ENCODE assay signal across 30 cellular contexts in the genomic region with DNA sequence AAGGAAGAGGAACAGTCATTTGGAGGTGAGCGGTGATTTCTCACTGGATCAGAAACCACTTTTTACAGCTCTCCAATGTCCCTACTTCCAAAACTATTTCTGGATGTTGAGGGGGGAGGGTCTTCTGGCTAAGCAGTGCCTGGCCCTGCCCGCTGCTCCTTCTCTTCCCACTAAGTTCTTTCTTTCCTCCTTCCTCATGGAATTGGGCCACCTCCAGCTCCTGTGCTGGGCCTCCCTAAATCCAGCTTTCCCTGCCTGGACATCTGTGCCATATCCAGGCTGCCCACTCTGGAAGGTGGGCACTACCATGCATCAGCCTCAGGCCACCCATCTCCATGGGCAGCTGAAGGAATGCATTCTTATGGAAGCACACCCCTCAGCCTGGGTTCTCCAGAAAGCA. TPM values are rescaled to one million over a fixed set of nuclear protein-coding genes. Genes with fewer than 3 reads are reported as not detected.
"Had no signal": no experiment of that assay in that cellular context is flagged by ENCODE, and none has a peak within 500 bp of the region (broad histone marks: within the 10 kb centered on the region; RNA-seq: fewer than 3 reads in every experiment).

No MANE protein-coding gene starts in this region.

- H3K4me3 Mint-ChIP-seq: dendritic cell treated with granulocyte-macrophage colony-stimulating factor and Interleukin-4, amounts not matched to agents 40 ng/mL and 50 ng/mL, for 4 days; endodermal cell; natural killer cell had no signal

- H3K9ac ChIP-seq: parathyroid adenoma had no signal

- DNase-seq: colonic mucosa; effector CD8-positive, alpha-beta T cell; endodermal cell; gastrocnemius medialis; head of caudate nucleus; kidney; mesenchymal stem cell; natural killer cell; stimulated activated CD4-positive, alpha-beta T cell treated with anti-CD3 and anti-CD28 coated beads, Interleukin-12 subunit alpha, Interleukin-12 subunit beta, amount 100 ng/mL, for 4 hours; stimulated activated CD4-positive, alpha-beta T cell treated with anti-CD3 and anti-CD28 coated beads, Interleukin-1b, Interleukin-23, amount 100 ng/mL, for 48 hours; stimulated activated CD4-positive, alpha-beta T cell treated with anti-CD3 and anti-CD28 coated beads, Interleukin-4, amount 100 ng/mL, for 1 hour; stimulated activated CD8-positive, alpha-beta memory T cell treated with anti-CD3 and anti-CD28 coated beads, Interleukin-4, amount 100 ng/mL, for 48 hours; stimulated activated naive CD8-positive, alpha-beta T cell treated with anti-CD3 and anti-CD28 coated beads, Interleukin-15, Interleukin-2, amounts not matched to agents 100 U/mL and 50 U/mL, for 24 hours; substantia nigra; testis; upper lobe of right lung; uterus had no signal

- H3K36me3 ChIP-seq: colonic mucosa, gastrocnemius medialis, tibial nerve, upper lobe of right lung, uterus had no signal

- H3K4me1 ChIP-seq: colonic mucosa, gastrocnemius medialis, parathyroid adenoma, testis, tibial nerve, upper lobe of right lung, uterus had no signal

- H3K79me2 ChIP-seq: hepatocyte, parathyroid adenoma had no signal

- H3K27ac ChIP-seq: colonic mucosa, epithelial cell of prostate, gastrocnemius medialis, hepatocyte, parathyroid adenoma, testis, tibial nerve, upper lobe of right lung, uterus had no signal

- H3K9me3 ChIP-seq: colonic mucosa, gastrocnemius medialis, testis, tibial nerve, upper lobe of right lung, uterus had no signal

- H3K4me1 Mint-ChIP-seq: endodermal cell had no signal

- FAIRE-seq: kidney had no signal

- H3K36me3 Mint-ChIP-seq: natural killer cell had no signal

- H3K9me3 Mint-ChIP-seq: dendritic cell treated with granulocyte-macrophage colony-stimulating factor and Interleukin-4, amounts not matched to agents 40 ng/mL and 50 ng/mL, for 4 days; endodermal cell; natural killer cell had no signal

- H3K27ac Mint-ChIP-seq: dendritic cell treated with granulocyte-macrophage colony-stimulating factor and Interleukin-4, amounts not matched to agents 40 ng/mL and 50 ng/mL, for 4 days; endodermal cell; progenitor cell of endocrine pancreas had no signal

- ATAC-seq: esophagus mucosa; gastrocnemius medialis; left lobe of liver; natural killer cell; sciatic nerve; stimulated activated naive CD8-positive, alpha-beta T cell treated with anti-CD3 and anti-CD28 coated beads, Interleukin-15, Interleukin-2, amounts not matched to agents 100 U/mL and 50 U/mL, for 24 hours; upper lobe of right lung had no signal

- H2AFZ ChIP-seq: hepatocyte, parathyroid adenoma had no signal

- H3K27me3 ChIP-seq: colonic mucosa, gastrocnemius medialis, hepatocyte, testis, tibial nerve, upper lobe of right lung, uterus had no signal

- H3K27me3 Mint-ChIP-seq: dendritic cell treated with granulocyte-macrophage colony-stimulating factor and Interleukin-4, amounts not matched to agents 40 ng/mL and 50 ng/mL, for 4 days had no signal

- H3K4me2 ChIP-seq: hepatocyte, smooth muscle cell had no signal

- H3K4me3 ChIP-seq: colonic mucosa, gastrocnemius medialis, hepatocyte, lung, smooth muscle cell, testis, tibial nerve, upper lobe of right lung, uterus had no signal

RNA-seq across cellular contexts. Expression of a gene that starts 11.5 kb away (rescaled TPM):
- total RNA-seq: chondrocyte, esophagus mucosa, gastrocnemius medialis, glomerular endothelial cell, sciatic nerve had no signal
